Comparison of ENCODE assay signal across 2 cellular contexts in the genomic region with DNA sequence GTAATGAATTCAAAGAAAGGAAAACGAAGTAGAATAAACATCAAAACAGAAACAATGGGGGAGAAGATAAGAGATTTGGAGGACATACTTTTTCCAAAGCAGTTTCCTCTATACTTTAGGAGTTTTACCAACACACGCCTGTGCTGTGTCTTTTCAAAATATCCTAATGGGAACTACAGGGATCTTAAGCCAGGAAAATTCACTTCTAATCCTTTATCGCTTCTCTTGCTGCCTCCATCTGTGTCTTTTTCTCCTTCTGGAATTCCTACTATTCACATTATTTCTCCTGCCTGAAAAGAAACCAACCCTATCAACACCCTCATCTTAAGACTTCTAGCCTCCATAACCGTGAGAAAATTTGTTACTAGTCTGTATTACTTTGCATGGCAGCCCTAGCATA.
TF ChIP-seq lines count a peak whose summit lies in the region.

No MANE protein-coding gene starts in this region.

TF ChIP-seq in SK-N-SH, 30 proteins besides CTCF, POLR2A, EP300 and RAD21:
- TF ChIP-seq TAF1 (IDR thresholded peaks at IDR 0.05; ENCODE audit: borderline replicate concordance, low read depth, low read length) (no peak), NFIC (IDR thresholded peaks at IDR 0.05; ENCODE audit: borderline replicate concordance) (no peak), YY1 (IDR thresholded peaks at IDR 0.05; ENCODE audit: low read depth) (no peak), MAX (IDR thresholded peaks at IDR 0.05; ENCODE audit: low read depth) (no peak), RCOR1 (IDR thresholded peaks at IDR 0.05; ENCODE audit: low read length) (no peak), FOSL2 (IDR thresholded peaks at IDR 0.05; ENCODE audit: borderline replicate concordance, low read depth) (no peak)

TF ChIP-seq in SK-N-SH treated with all-trans-retinoic acid at 6 μM for 48 hours, 23 proteins besides CTCF, POLR2A, EP300 and RAD21 (continued from another document):
- TF ChIP-seq, protein P1, sequence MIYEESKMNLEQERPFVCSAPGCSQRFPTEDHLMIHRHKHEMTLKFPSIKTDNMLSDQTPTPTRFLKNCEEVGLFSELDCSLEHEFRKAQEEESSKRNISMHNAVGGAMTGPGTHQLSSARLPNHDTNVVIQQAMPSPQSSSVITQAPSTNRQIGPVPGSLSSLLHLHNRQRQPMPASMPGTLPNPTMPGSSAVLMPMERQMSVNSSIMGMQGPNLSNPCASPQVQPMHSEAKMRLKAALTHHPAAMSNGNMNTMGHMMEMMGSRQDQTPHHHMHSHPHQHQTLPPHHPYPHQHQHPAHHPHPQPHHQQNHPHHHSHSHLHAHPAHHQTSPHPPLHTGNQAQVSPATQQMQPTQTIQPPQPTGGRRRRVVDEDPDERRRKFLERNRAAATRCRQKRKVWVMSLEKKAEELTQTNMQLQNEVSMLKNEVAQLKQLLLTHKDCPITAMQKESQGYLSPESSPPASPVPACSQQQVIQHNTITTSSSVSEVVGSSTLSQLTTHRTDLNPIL (CRISPR knock-in tag; IDR thresholded peaks at IDR 0.05; ENCODE audit: low read depth): no peak
- no peak for TF ChIP-seq CSDC2 (CRISPR knock-in tag; IDR thresholded peaks at IDR 0.05)
- TF ChIP-seq ZC3H10 (CRISPR knock-in tag; IDR thresholded peaks at IDR 0.05): no peak
- TF ChIP-seq ESRRG (CRISPR knock-in tag; IDR thresholded peaks at IDR 0.05): no peak
- no peak for TF ChIP-seq PATZ1 (CRISPR knock-in tag; IDR thresholded peaks at IDR 0.05; ENCODE audit: borderline replicate concordance)
- no peak for TF ChIP-seq CSRNP3 (CRISPR knock-in tag; IDR thresholded peaks at IDR 0.05)
- TF ChIP-seq GLIS3 (CRISPR knock-in tag; IDR thresholded peaks at IDR 0.05): no peak
- TF ChIP-seq ZFP3 (CRISPR knock-in tag; IDR thresholded peaks at IDR 0.05): no peak
- TF ChIP-seq PPARA (CRISPR knock-in tag; IDR thresholded peaks at IDR 0.05; ENCODE audit: borderline replicate concordance): no peak
- TF ChIP-seq, protein P2, sequence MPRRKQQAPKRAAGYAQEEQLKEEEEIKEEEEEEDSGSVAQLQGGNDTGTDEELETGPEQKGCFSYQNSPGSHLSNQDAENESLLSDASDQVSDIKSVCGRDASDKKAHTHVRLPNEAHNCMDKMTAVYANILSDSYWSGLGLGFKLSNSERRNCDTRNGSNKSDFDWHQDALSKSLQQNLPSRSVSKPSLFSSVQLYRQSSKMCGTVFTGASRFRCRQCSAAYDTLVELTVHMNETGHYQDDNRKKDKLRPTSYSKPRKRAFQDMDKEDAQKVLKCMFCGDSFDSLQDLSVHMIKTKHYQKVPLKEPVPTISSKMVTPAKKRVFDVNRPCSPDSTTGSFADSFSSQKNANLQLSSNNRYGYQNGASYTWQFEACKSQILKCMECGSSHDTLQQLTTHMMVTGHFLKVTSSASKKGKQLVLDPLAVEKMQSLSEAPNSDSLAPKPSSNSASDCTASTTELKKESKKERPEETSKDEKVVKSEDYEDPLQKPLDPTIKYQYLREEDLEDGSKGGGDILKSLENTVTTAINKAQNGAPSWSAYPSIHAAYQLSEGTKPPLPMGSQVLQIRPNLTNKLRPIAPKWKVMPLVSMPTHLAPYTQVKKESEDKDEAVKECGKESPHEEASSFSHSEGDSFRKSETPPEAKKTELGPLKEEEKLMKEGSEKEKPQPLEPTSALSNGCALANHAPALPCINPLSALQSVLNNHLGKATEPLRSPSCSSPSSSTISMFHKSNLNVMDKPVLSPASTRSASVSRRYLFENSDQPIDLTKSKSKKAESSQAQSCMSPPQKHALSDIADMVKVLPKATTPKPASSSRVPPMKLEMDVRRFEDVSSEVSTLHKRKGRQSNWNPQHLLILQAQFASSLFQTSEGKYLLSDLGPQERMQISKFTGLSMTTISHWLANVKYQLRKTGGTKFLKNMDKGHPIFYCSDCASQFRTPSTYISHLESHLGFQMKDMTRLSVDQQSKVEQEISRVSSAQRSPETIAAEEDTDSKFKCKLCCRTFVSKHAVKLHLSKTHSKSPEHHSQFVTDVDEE (CRISPR knock-in tag; IDR thresholded peaks at IDR 0.05): no peak
